In the genomic region with DNA sequence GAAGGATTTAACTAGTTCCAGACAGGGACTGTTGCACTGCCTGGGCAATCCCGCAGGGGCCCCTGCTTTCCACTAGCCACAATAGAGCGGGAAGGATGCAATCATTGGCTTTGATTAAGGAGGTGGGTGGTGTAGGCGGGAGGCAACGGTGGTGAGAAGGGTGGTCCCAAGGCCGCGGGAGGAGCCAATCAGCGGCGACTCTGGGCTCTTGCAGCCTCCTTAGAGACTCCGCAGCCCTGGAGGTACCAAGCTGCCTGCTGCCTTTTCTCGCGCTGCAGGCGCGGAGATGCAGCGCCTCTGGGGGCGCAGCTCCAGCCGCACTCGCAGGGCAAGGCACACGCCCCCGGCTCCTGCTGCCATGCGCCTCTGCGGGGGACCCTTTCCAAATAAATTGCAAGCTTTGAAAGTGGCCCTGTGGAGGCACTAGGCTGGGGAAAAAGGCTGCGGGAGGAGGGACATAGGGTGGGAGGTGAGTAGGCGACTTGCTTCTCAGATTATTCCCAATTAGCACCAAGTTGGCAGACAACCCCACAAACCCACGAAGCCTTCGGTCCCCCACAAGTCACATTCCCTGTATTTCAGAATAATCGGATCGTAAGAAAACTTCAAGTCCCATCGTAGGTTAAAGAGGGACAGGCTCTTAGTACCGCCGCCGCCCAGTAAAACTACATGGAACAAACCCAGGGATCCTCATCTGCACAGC, we compare ENCODE assay signal across 9 cellular contexts. TPM values are rescaled to one million over a fixed set of nuclear protein-coding genes. Genes with fewer than 3 reads are reported as not detected.
DNase-seq lines count a peak whose midpoint lies in the region; ATAC-seq, FAIRE-seq and TF ChIP-seq lines count a peak whose summit lies in the region.
"Had no signal": no experiment of that assay in that cellular context is flagged by ENCODE, and none has a peak within 500 bp of the region (broad histone marks: within the 10 kb centered on the region; RNA-seq: fewer than 3 reads in every experiment).

No MANE protein-coding gene starts in this region.

- H3K9me3 ChIP-seq in H1 (ENCODE audit: insufficient read depth in 2 of 2, low read depth in 1 of 2, low read length in 1 of 2) (peaks cover 3 to 9% of the 10 kb centered on the region in 2 experiments; a peak in 2 of 4 replicates), ovary (peaks cover 0 to 9% of the 10 kb centered on the region in 2 donors)

- peaks cover 15% of the 10 kb centered on the region; the same call in 1 of the 2 replicates for H3K23me2 ChIP-seq in H1 (ENCODE audit: low read depth, low read length)

- no peak for DNase-seq in T-helper 2 cell treated with Interferon-gamma antibody and Interleukin-4, amounts not matched to agents 5 μg/mL and 100 μg/mL, for 36 hours (ENCODE audit: low spot score)
- DNase-seq in T-helper 2 cell (no peak), NCI-H446 treated with DMSO at 0.1 percent for 48 hours (lab: John Stamatoyannopoulos, UW) (peak; percentile 94), H1 (ENCODE audit: low read depth in 1 of 2, low spot score in 2 of 2) (peak; percentile 83 to 90), retina (peak; percentile 86), ovary (no peak)

- peaks cover 2% of the 10 kb centered on the region for H3K36me3 Mint-ChIP-seq in T-helper 2 cell treated with Interferon-gamma antibody and Interleukin-4, amounts not matched to agents 5 μg/mL and 100 μg/mL, for 36 hours (ENCODE audit: low read depth)

- H3K27ac ChIP-seq in H1 (ENCODE audit: low read depth, low read length) (no peak overlapping the region), ovary (no peak overlapping the region)

- peak overlapping the region; percentile 18 for H3K4me3 Mint-ChIP-seq in T-helper 2 cell treated with Interferon-gamma antibody and Interleukin-4, amounts not matched to agents 5 μg/mL and 100 μg/mL, for 36 hours

- H4K20me1 ChIP-seq in H1 (replicated peaks in 1 of 2; ENCODE audit: control insufficient read depth in 1 of 2, insufficient read depth in 2 of 2, low read length in 2 of 2), result peaks cover 0 to 2% of the 10 kb centered on the region in 2 experiments

- H4K5ac ChIP-seq in H1 (ENCODE audit: insufficient read length, low read depth, low read length), result no peak overlapping the region

- no peak overlapping the region for H3K23ac ChIP-seq in H1 (ENCODE audit: insufficient read length)

- WGBS in H1 (ENCODE audit: extremely low coverage in 1 of 2, insufficient coverage in 1 of 2, insufficient read length in 1 of 2, insufficient replicate concordance in 2 of 2, low coverage in 1 of 2, low lambda C conversion rate in 2 of 2, missing lambda C conversion rate in 1 of 2), 2 experiments, result 2% methylated on average over 30 of the region's 31 CpGs; no CpG with 5 or more reads in 1 of the 2 experiments
- WGBS in ovary, 3 donors, result 0 to 2% (median 1%) methylated on average over 31 of the region's 31 CpGs

- H2BK5ac ChIP-seq in H1 (ENCODE audit: low read depth, low read length), result no peak overlapping the region

- intact Hi-C loops in ovary (cut with DNase I), result no loop called here

- H3K79me2 ChIP-seq in H1 (ENCODE audit: control insufficient read depth in 1 of 2, insufficient read depth in 2 of 2, low read length in 2 of 2), result no peaks in the 10 kb centered on the region

- peaks cover 42% of the 10 kb centered on the region for H3K27me3 Mint-ChIP-seq in T-helper 2 cell treated with Interferon-gamma antibody and Interleukin-4, amounts not matched to agents 5 μg/mL and 100 μg/mL, for 36 hours (ENCODE audit: low read depth)

- no peak for TF ChIP-seq EP300 in H1 (IDR thresholded peaks at IDR 0.05; ENCODE audit: borderline replicate concordance in 1 of 2, low read depth in 2 of 2, low read length in 2 of 2)
- no peak for TF ChIP-seq EP300 in ovary (IDR thresholded peaks at IDR 0.05)

- no peak overlapping the region for H4K8ac ChIP-seq in H1 (ENCODE audit: extremely low read depth, insufficient read depth, low read length)

- TF ChIP-seq CTCF in H1 (IDR thresholded peaks at IDR 0.05; ENCODE audit: control extremely low read depth in 1 of 3, insufficient read depth in 1 of 3, low read depth in 1 of 3, low read length in 3 of 3), result peak; percentile 3 to 59 (median 54); a peak in 3 of 4 replicates
- no peak for TF ChIP-seq CTCF in ovary (IDR thresholded peaks at IDR 0.05)

- H3K9ac ChIP-seq in H1 (replicated peaks in 1 of 4; ENCODE audit: extremely low read depth in 1 of 4, low read depth in 3 of 4, low read length in 3 of 4), result no peak overlapping the region

- no peaks in the 10 kb centered on the region; a peak in 1 of 8 replicates for H3K36me3 ChIP-seq in H1 (ENCODE audit: control insufficient read depth in 2 of 4, insufficient read depth in 4 of 4, low read length in 3 of 4)
- no peaks in the 10 kb centered on the region for H3K36me3 ChIP-seq in ovary

- TF ChIP-seq RAD21 in H1 (IDR thresholded peaks at IDR 0.05 in 1 of 2, conservative IDR thresholded peaks at IDR 0.05 in 1 of 2; ENCODE audit: low read depth in 2 of 2, low read length in 2 of 2), result peak; percentile 16 to 26; a peak in 2 of 4 replicates

- no peak overlapping the region for H2BK20ac ChIP-seq in H1 (ENCODE audit: low read length)

- H3K18ac ChIP-seq in H1 (ENCODE audit: extremely low read depth, low read length), result no peak overlapping the region

- TF ChIP-seq POLR2A in H1 (IDR thresholded peaks at IDR 0.05; ENCODE audit: control extremely low read depth in 1 of 2, low read depth in 2 of 2, low read length in 2 of 2), result no peak
- TF ChIP-seq POLR2A in ovary (IDR thresholded peaks at IDR 0.05), result no peak

- H2AFZ ChIP-seq in H1 (ENCODE audit: low read length), result 0 out of 2 replicates have a peak overlapping the region, but pooled peaks have one; percentile 46

- CTCF ChIA-PET in H1 (lab: Charles Lee; ENCODE audit: partially characterized antibody), result interaction anchor here (0.6 to 12.1 kb wide), 26 partner anchors 12 to 1257 kb away, joined by 3 to 162 read pairs (median 4); no protein-coding TSS in a partner anchor

- H3K4me1 ChIP-seq in H1 (replicated peaks in 1 of 4; ENCODE audit: control insufficient read depth in 3 of 4, insufficient read depth in 4 of 4, low read length in 3 of 4) (peaks cover 0 to 17% (median 10%) of the 10 kb centered on the region in 4 experiments; a peak in 6 of 7 replicates), ovary (ENCODE audit: insufficient read depth) (peaks cover 5% of the 10 kb centered on the region)

- peaks cover 7% of the 10 kb centered on the region for H3K4me1 Mint-ChIP-seq in T-helper 2 cell treated with Interferon-gamma antibody and Interleukin-4, amounts not matched to agents 5 μg/mL and 100 μg/mL, for 36 hours (ENCODE audit: low read depth)

- POLR2A ChIA-PET in H1 (lab: Charles Lee; ENCODE audit: partially characterized antibody), result no interaction called here

- H2AK5ac ChIP-seq in H1 (ENCODE audit: low read depth, low read length), result no peak overlapping the region

- no peak overlapping the region for H3K27ac Mint-ChIP-seq in T-helper 2 cell treated with Interferon-gamma antibody and Interleukin-4, amounts not matched to agents 5 μg/mL and 100 μg/mL, for 36 hours

- no peak overlapping the region for H3K14ac ChIP-seq in H1 (ENCODE audit: insufficient read length)

- H2BK12ac ChIP-seq in H1 (ENCODE audit: low read depth, low read length), result no peak overlapping the region

- H2BK120ac ChIP-seq in H1 (replicated peaks; ENCODE audit: low read depth, low read length), result no peak overlapping the region

- H3K27me3 ChIP-seq in H1 (replicated peaks in 1 of 4; ENCODE audit: control insufficient read depth in 3 of 4, extremely low read depth in 1 of 4, insufficient read depth in 3 of 4, low read length in 3 of 4) (peaks cover 33 to 58% (median 46%) of the 10 kb centered on the region in 4 experiments), ovary (no peaks in the 10 kb centered on the region)

- H3K4ac ChIP-seq in H1 (replicated peaks; ENCODE audit: insufficient read length, low read depth, low read length), result no peak overlapping the region

- no peak overlapping the region for H4K91ac ChIP-seq in H1 (replicated peaks; ENCODE audit: insufficient read length, low read length)

- H3K4me2 ChIP-seq in H1 (ENCODE audit: insufficient read depth in 1 of 2, low read depth in 2 of 2, low read length in 2 of 2), result peak overlapping the region; percentile 88 to 99

- peak; percentile 71 for FAIRE-seq in H1 (lab: Jason Lieb, UNC)

- peak overlapping the region; percentile 45 to 70 (median 58); a peak in 7 of 8 replicates for H3K4me3 ChIP-seq in H1 (ENCODE audit: extremely low read depth in 1 of 4, insufficient read depth in 2 of 4, low read depth in 3 of 4, low read length in 4 of 4)
- no peak overlapping the region for H3K4me3 ChIP-seq in ovary

- H3K9me3 Mint-ChIP-seq in T-helper 2 cell treated with Interferon-gamma antibody and Interleukin-4, amounts not matched to agents 5 μg/mL and 100 μg/mL, for 36 hours, result no peaks in the 10 kb centered on the region

- no peaks in the 10 kb centered on the region for H3K79me1 ChIP-seq in H1 (ENCODE audit: low read depth, low read length)

- no peak overlapping the region for H3K56ac ChIP-seq in H1 (replicated peaks; ENCODE audit: insufficient read length, low read depth, low read length)

- H2BK15ac ChIP-seq in H1 (ENCODE audit: low read length), result no peak overlapping the region

- ATAC-seq in HG03095 (IDR thresholded peaks at IDR 0.05; ENCODE audit: unreplicated experiment) (no peak), GM21390 (IDR thresholded peaks at IDR 0.05; ENCODE audit: unreplicated experiment) (no peak)

TF ChIP-seq in H1, 55 proteins besides CTCF, POLR2A, EP300 and RAD21 (continues in another document):
- TF ChIP-seq JUND (IDR thresholded peaks at IDR 0.05; ENCODE audit: low read length) (no peak), FOSL1 (IDR thresholded peaks at IDR 0.05; ENCODE audit: insufficient read depth, low read depth, low read length) (no peak), CTBP2 (IDR thresholded peaks at IDR 0.05; ENCODE audit: borderline replicate concordance, insufficient read depth, insufficient read length, low read length) (no peak), TAF1 (IDR thresholded peaks at IDR 0.05; ENCODE audit: low read depth, low read length) (0 out of 2 replicates have a peak, but pooled peaks have one; percentile 16), KDM4A (IDR thresholded peaks at IDR 0.05; ENCODE audit: low read depth, low read length, severe bottlenecking) (peak; percentile 8)
- TF ChIP-seq, protein P1, sequence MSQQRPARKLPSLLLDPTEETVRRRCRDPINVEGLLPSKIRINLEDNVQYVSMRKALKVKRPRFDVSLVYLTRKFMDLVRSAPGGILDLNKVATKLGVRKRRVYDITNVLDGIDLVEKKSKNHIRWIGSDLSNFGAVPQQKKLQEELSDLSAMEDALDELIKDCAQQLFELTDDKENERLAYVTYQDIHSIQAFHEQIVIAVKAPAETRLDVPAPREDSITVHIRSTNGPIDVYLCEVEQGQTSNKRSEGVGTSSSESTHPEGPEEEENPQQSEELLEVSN (IDR thresholded peaks at IDR 0.05), result peak; percentile 68

RNA-seq across cellular contexts. Expression of a gene that starts 0.9 kb away (rescaled TPM):
- 0.23 and 0.30 TPM in 2 replicates for total RNA-seq in H1 (2021; fragmentation: NEBNext Ultra II Directional; extraction: Animal tissue kit (Norgen Biotek cat#: 25700))
- 0.19 and 0.23 TPM in 2 replicates for polyA plus RNA-seq in H1 (2011; rRNA removed)
- 0.12 TPM for polyA plus RNA-seq in H1 (2011; cell fraction: cytosol; rRNA removed)
- polyA plus RNA-seq in H1 (2011; cell fraction: nucleus; rRNA removed), result 0.36 TPM
- 0.06 to 0.46 TPM (median 0.16 TPM) in 4 replicates for polyA plus RNA-seq in H1 (2012, experiment 1 of 2)
- polyA plus RNA-seq in H1 (2012, experiment 2 of 2), result 0.01 TPM
- polyA plus RNA-seq in H1 (2013, experiment 1 of 2), result 0.10 TPM
- polyA plus RNA-seq in H1 (2013, experiment 2 of 2), result 0.13 TPM
- 0.59 and 1.1 TPM in 2 replicates for polyA minus RNA-seq in H1 (2011; rRNA and poly(A)+ RNA removed)
- polyA minus RNA-seq in H1 (2011; cell fraction: cytosol; rRNA and poly(A)+ RNA removed), result not detected
- polyA minus RNA-seq in H1 (2011; cell fraction: nucleus; rRNA and poly(A)+ RNA removed), result 1.3 TPM
- under 1 TPM in 3 of 7 donors, not detected in 4; 0.08 to 0.25 (median 0.23) TPM for total RNA-seq in ovary
- polyA plus RNA-seq in ovary, result under 1 TPM; 0.01 to 0.20 TPM
- total RNA-seq: liver had no signal
- polyA plus RNA-seq: liver had no signal

Comparison
In these comparisons a context has a peak if more than half of its experiments do, and no peak if none do; other contexts are left out.
1. DNase-seq: peak in NCI-H446 treated with DMSO at 0.1 percent for 48 hours (single experiment), H1 (2 of 2) and retina (single experiment); none in T-helper 2 cell treated with Interferon-gamma antibody and Interleukin-4, amounts not matched to agents 5 μg/mL and 100 μg/mL, for 36 hours (single experiment), T-helper 2 cell (0 of 5) and ovary (0 of 5).
2. CTCF ChIP-seq: peak in H1 (3 of 3); none in ovary (0 of 3).